ENCODE assay signal across 13 cellular contexts in genomic region chr16:27723711-27724490, GRCh38.
DNase-seq lines count a peak whose midpoint lies in the region; ATAC-seq, FAIRE-seq and TF ChIP-seq lines count a peak whose summit lies in the region.
"Had no signal": no experiment of that assay in that cellular context is flagged by ENCODE, and none has a peak within 500 bp of the region (broad histone marks: within the 10 kb centered on the region; RNA-seq: fewer than 3 reads in every experiment).

No MANE protein-coding gene starts in this region.

- no peak for TF ChIP-seq CTCF in tibial nerve (IDR thresholded peaks at IDR 0.05)

- intact Hi-C loops in right cardiac atrium (cut with DNase I) (no loop called here), left cardiac atrium (cut with DNase I) (loop anchor here in 1 of 2 donors (10.0 kb wide), 1 partner anchor 261 kb away; no protein-coding TSS in a partner anchor)

- peak; percentile 23 to 69 (median 68) for DNase-seq in right cardiac atrium
- no peak for DNase-seq in left cardiac atrium
- DNase-seq in midbrain (lab: John Stamatoyannopoulos, UW), result peak; percentile 48
- DNase-seq in tibial nerve (ENCODE audit: low spot score in 2 of 2), result no peak
- no peak for DNase-seq in cerebellar nuclear complex (lab: John Stamatoyannopoulos, UW)
- DNase-seq in GM19239 (ENCODE audit: insufficient read length, low spot score), result no peak
- DNase-seq in activated T-cell treated with anti-CD3 and anti-CD28 coated beads for 4 hours, result no peak
- DNase-seq: effector memory CD4-positive, alpha-beta T cell; lower lobe of right lung; MG63; uterus had no signal

- H3K27me3 ChIP-seq in right cardiac atrium (ENCODE audit: control insufficient read depth, insufficient read depth) (no peaks in the 10 kb centered on the region), tibial nerve (no peaks in the 10 kb centered on the region)
- H3K27me3 ChIP-seq: heart left ventricle, MG63, uterus had no signal

- H3K4me1 ChIP-seq in right cardiac atrium (ENCODE audit: control insufficient read depth, insufficient read depth, low read length) (peaks cover 11% of the 10 kb centered on the region), tibial nerve (peaks cover 0 to 74% (median 46%) of the 10 kb centered on the region in 4 donors)
- H3K4me1 ChIP-seq: uterus had no signal

- H3K4me3 ChIP-seq in right cardiac atrium (ENCODE audit: low read length) (no peak overlapping the region), tibial nerve (no peak overlapping the region)
- H3K4me3 ChIP-seq: heart left ventricle, lower lobe of right lung, MG63, uterus had no signal

- H3K9me3 ChIP-seq in right cardiac atrium (ENCODE audit: control insufficient read depth, low read length), result no peaks in the 10 kb centered on the region
- no peaks in the 10 kb centered on the region for H3K9me3 ChIP-seq in tibial nerve
- H3K9me3 ChIP-seq: heart left ventricle, lower lobe of right lung, MG63, uterus had no signal

- H3K27ac ChIP-seq in right cardiac atrium (ENCODE audit: low read length), result peak overlapping the region; percentile 9
- peak overlapping the region; percentile 97 for H3K27ac ChIP-seq in angular gyrus (ENCODE audit: low read depth, low read length)
- H3K27ac ChIP-seq in tibial nerve, result peak overlapping the region; percentile 14 to 80 (median 54)
- H3K27ac ChIP-seq: lower lobe of right lung had no signal

- TF ChIP-seq EP300 in tibial nerve (IDR thresholded peaks at IDR 0.05), result peak in 1 of 2 donors; percentile 13

- ATAC-seq in right cardiac atrium (no peak), left cardiac atrium (no peak)

- WGBS in right cardiac atrium, result 68% methylated on average over 15 of the region's 15 CpGs
- WGBS in tibial nerve, 2 donors, result 53 to 55% methylated on average over 15 of the region's 15 CpGs

- no peak for TF ChIP-seq POLR2A in tibial nerve (IDR thresholded peaks at IDR 0.05)

- peaks cover 0 to 18% (median 0%) of the 10 kb centered on the region in 3 donors for H3K36me3 ChIP-seq in tibial nerve
- H3K36me3 ChIP-seq: uterus had no signal

- FAIRE-seq in GM19239 (lab: Jason Lieb, UNC), result no peak

Comparison
In these comparisons a context has a peak if more than half of its experiments do, and no peak if none do; other contexts are left out.
1. DNase-seq: peak in right cardiac atrium (3 of 3) and midbrain (single experiment); none in left cardiac atrium (single experiment), tibial nerve (0 of 2), cerebellar nuclear complex (0 of 2), GM19239 (single experiment) and activated T-cell treated with anti-CD3 and anti-CD28 coated beads for 4 hours (single experiment).
2. H3K27ac ChIP-seq: peak in every context shown above with its lines; median percentile 97 in angular gyrus; 54 in tibial nerve; 9 in right cardiac atrium.